In the genomic region with DNA sequence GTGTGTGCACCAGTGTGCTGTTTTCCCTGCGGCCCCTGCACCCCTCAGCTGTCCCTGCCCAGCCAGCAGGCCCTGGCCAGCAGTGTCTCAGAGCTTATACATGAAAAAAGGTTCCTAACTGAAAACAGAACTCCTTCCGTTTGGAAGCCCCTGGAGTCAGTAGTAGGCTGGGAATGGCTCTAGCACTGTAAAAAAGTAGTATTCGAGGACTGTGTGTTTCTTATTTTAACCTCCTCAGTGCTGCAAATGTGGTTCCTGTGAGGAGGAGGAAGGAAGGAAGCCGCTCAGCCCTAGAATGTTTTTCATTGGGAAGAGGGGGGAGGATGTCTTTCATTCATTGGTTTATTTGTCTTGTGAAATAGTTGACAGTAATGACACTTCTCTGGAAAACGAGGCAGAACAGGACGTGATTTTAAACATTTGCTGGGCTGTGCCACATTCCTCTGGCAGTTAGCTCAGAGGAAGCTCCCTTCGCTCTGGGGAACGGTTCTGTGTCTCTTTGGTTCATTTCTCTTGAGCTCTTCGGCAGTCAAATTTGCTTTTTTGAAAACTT, we compare ENCODE assay signal across 1 cellular context.
TF ChIP-seq lines count a peak whose summit lies in the region.

No MANE protein-coding gene starts in this region.

TF ChIP-seq in HepG2, 621 proteins besides CTCF, POLR2A, EP300 and RAD21 (continued from another document and continues in another):
- TF ChIP-seq, protein P1, sequence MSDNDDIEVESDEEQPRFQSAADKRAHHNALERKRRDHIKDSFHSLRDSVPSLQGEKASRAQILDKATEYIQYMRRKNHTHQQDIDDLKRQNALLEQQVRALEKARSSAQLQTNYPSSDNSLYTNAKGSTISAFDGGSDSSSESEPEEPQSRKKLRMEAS (IDR thresholded peaks at IDR 0.05): peak; percentile 57
- TF ChIP-seq LCORL (IDR thresholded peaks at IDR 0.05) (no peak), LCORL (CRISPR knock-in tag; IDR thresholded peaks at IDR 0.05) (0 out of 2 replicates have a peak, but pooled peaks have one; percentile 21), MXD4 (CRISPR knock-in tag; IDR thresholded peaks at IDR 0.05) (peak; percentile 49; the same call in 1 of the 2 replicates), CEBPB (IDR thresholded peaks at IDR 0.05; ENCODE audit: borderline replicate concordance, low read depth, low read length) (0 out of 2 replicates have a peak, but pooled peaks have one; percentile 7), SALL1 (CRISPR knock-in tag; IDR thresholded peaks at IDR 0.05) (0 out of 2 replicates have a peak, but pooled peaks have one; percentile 1), POLR2AphosphoS5 (IDR thresholded peaks at IDR 0.05; ENCODE audit: low read depth, low read length) (peak; percentile 35), TCF7 (IDR thresholded peaks at IDR 0.05; ENCODE audit: low read depth) (0 out of 2 replicates have a peak, but pooled peaks have one; percentile 19), ZNF670 (CRISPR knock-in tag; IDR thresholded peaks at IDR 0.05; ENCODE audit: borderline replicate concordance) (0 out of 2 replicates have a peak, but pooled peaks have one; percentile 17), ZNF430 (CRISPR knock-in tag; IDR thresholded peaks at IDR 0.05) (peak; percentile 29; the same call in 1 of the 2 replicates), SAP130 (CRISPR knock-in tag; IDR thresholded peaks at IDR 0.05; ENCODE audit: low read depth) (peak; percentile 87), ZNF207 (IDR thresholded peaks at IDR 0.05; ENCODE audit: borderline replicate concordance) (no peak), TOE1 (CRISPR knock-in tag; IDR thresholded peaks at IDR 0.05) (no peak), NR2C2 (CRISPR knock-in tag; IDR thresholded peaks at IDR 0.05; ENCODE audit: borderline replicate concordance) (no peak), RFX5 (IDR thresholded peaks at IDR 0.05; ENCODE audit: low read depth, low read length) (no peak), MYC (CRISPR knock-in tag; IDR thresholded peaks at IDR 0.05; ENCODE audit: borderline replicate concordance) (peak; percentile 24; the same call in 1 of the 2 replicates), SIX4 (CRISPR knock-in tag; IDR thresholded peaks at IDR 0.05) (0 out of 2 replicates have a peak, but pooled peaks have one; percentile 29), ARNTL (CRISPR knock-in tag; IDR thresholded peaks at IDR 0.05) (peak; percentile 19; the same call in 1 of the 2 replicates), ZNF788 (CRISPR knock-in tag; IDR thresholded peaks at IDR 0.05; ENCODE audit: borderline replicate concordance) (no peak; the same call in 1 of the 2 replicates), KDM2A (CRISPR knock-in tag; IDR thresholded peaks at IDR 0.05; ENCODE audit: borderline replicate concordance, low read depth) (0 out of 2 replicates have a peak, but pooled peaks have one; percentile 37), KAT7 (CRISPR knock-in tag; IDR thresholded peaks at IDR 0.05; ENCODE audit: borderline replicate concordance) (0 out of 2 replicates have a peak, but pooled peaks have one; percentile 49), HDAC2 (CRISPR knock-in tag; IDR thresholded peaks at IDR 0.05) (peak; percentile 59; the same call in 1 of the 2 replicates), TSC22D2 (CRISPR knock-in tag; IDR thresholded peaks at IDR 0.05; ENCODE audit: borderline replicate concordance) (no peak), JUND (CRISPR knock-in tag; IDR thresholded peaks at IDR 0.05) (no peak), ZNF251 (CRISPR knock-in tag; IDR thresholded peaks at IDR 0.05) (no peak), MBD4 (IDR thresholded peaks at IDR 0.05; ENCODE audit: borderline replicate concordance, low read length) (0 out of 2 replicates have a peak, but pooled peaks have one; percentile 35), BRCA1 (CRISPR knock-in tag; IDR thresholded peaks at IDR 0.05) (no peak), TAF1 (CRISPR knock-in tag; IDR thresholded peaks at IDR 0.05) (peak; percentile 64), POLR2G (IDR thresholded peaks at IDR 0.05; ENCODE audit: low read depth, low read length) (peak; percentile 78), ZNF564 (CRISPR knock-in tag; IDR thresholded peaks at IDR 0.05) (no peak)
- TF ChIP-seq, protein P2, sequence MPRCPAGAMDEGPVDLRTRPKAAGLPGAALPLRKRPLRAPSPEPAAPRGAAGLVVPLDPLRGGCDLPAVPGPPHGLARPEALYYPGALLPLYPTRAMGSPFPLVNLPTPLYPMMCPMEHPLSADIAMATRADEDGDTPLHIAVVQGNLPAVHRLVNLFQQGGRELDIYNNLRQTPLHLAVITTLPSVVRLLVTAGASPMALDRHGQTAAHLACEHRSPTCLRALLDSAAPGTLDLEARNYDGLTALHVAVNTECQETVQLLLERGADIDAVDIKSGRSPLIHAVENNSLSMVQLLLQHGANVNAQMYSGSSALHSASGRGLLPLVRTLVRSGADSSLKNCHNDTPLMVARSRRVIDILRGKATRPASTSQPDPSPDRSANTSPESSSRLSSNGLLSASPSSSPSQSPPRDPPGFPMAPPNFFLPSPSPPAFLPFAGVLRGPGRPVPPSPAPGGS (CRISPR knock-in tag; IDR thresholded peaks at IDR 0.05): no peak
- TF ChIP-seq, protein P3, sequence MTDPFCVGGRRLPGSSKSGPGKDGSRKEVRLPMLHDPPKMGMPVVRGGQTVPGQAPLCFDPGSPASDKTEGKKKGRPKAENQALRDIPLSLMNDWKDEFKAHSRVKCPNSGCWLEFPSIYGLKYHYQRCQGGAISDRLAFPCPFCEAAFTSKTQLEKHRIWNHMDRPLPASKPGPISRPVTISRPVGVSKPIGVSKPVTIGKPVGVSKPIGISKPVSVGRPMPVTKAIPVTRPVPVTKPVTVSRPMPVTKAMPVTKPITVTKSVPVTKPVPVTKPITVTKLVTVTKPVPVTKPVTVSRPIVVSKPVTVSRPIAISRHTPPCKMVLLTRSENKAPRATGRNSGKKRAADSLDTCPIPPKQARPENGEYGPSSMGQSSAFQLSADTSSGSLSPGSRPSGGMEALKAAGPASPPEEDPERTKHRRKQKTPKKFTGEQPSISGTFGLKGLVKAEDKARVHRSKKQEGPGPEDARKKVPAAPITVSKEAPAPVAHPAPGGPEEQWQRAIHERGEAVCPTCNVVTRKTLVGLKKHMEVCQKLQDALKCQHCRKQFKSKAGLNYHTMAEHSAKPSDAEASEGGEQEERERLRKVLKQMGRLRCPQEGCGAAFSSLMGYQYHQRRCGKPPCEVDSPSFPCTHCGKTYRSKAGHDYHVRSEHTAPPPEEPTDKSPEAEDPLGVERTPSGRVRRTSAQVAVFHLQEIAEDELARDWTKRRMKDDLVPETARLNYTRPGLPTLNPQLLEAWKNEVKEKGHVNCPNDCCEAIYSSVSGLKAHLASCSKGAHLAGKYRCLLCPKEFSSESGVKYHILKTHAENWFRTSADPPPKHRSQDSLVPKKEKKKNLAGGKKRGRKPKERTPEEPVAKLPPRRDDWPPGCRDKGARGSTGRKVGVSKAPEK (CRISPR knock-in tag; IDR thresholded peaks at IDR 0.05; ENCODE audit: borderline replicate concordance): peak; percentile 26; the same call in 1 of the 2 replicates
- TF ChIP-seq, protein P4, sequence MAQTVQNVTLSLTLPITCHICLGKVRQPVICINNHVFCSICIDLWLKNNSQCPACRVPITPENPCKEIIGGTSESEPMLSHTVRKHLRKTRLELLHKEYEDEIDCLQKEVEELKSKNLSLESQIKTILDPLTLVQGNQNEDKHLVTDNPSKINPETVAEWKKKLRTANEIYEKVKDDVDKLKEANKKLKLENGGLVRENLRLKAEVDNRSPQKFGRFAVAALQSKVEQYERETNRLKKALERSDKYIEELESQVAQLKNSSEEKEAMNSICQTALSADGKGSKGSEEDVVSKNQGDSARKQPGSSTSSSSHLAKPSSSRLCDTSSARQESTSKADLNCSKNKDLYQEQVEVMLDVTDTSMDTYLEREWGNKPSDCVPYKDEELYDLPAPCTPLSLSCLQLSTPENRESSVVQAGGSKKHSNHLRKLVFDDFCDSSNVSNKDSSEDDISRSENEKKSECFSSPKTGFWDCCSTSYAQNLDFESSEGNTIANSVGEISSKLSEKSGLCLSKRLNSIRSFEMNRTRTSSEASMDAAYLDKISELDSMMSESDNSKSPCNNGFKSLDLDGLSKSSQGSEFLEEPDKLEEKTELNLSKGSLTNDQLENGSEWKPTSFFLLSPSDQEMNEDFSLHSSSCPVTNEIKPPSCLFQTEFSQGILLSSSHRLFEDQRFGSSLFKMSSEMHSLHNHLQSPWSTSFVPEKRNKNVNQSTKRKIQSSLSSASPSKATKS (CRISPR knock-in tag; IDR thresholded peaks at IDR 0.05): 0 out of 2 replicates have a peak, but pooled peaks have one; percentile 16
- TF ChIP-seq, protein P5, sequence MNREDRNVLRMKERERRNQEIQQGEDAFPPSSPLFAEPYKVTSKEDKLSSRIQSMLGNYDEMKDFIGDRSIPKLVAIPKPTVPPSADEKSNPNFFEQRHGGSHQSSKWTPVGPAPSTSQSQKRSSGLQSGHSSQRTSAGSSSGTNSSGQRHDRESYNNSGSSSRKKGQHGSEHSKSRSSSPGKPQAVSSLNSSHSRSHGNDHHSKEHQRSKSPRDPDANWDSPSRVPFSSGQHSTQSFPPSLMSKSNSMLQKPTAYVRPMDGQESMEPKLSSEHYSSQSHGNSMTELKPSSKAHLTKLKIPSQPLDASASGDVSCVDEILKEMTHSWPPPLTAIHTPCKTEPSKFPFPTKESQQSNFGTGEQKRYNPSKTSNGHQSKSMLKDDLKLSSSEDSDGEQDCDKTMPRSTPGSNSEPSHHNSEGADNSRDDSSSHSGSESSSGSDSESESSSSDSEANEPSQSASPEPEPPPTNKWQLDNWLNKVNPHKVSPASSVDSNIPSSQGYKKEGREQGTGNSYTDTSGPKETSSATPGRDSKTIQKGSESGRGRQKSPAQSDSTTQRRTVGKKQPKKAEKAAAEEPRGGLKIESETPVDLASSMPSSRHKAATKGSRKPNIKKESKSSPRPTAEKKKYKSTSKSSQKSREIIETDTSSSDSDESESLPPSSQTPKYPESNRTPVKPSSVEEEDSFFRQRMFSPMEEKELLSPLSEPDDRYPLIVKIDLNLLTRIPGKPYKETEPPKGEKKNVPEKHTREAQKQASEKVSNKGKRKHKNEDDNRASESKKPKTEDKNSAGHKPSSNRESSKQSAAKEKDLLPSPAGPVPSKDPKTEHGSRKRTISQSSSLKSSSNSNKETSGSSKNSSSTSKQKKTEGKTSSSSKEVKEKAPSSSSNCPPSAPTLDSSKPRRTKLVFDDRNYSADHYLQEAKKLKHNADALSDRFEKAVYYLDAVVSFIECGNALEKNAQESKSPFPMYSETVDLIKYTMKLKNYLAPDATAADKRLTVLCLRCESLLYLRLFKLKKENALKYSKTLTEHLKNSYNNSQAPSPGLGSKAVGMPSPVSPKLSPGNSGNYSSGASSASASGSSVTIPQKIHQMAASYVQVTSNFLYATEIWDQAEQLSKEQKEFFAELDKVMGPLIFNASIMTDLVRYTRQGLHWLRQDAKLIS (CRISPR knock-in tag; IDR thresholded peaks at IDR 0.05): peak; percentile 4
- TF ChIP-seq, protein P6, sequence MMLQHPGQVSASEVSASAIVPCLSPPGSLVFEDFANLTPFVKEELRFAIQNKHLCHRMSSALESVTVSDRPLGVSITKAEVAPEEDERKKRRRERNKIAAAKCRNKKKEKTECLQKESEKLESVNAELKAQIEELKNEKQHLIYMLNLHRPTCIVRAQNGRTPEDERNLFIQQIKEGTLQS (CRISPR knock-in tag; IDR thresholded peaks at IDR 0.05): no peak
- TF ChIP-seq, protein P7, sequence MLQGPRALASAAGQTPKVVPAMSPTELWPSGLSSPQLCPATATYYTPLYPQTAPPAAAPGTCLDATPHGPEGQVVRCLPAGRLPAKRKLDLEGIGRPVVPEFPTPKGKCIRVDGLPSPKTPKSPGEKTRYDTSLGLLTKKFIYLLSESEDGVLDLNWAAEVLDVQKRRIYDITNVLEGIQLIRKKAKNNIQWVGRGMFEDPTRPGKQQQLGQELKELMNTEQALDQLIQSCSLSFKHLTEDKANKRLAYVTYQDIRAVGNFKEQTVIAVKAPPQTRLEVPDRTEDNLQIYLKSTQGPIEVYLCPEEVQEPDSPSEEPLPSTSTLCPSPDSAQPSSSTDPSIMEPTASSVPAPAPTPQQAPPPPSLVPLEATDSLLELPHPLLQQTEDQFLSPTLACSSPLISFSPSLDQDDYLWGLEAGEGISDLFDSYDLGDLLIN (CRISPR knock-in tag; IDR thresholded peaks at IDR 0.05; ENCODE audit: borderline replicate concordance): no peak
- TF ChIP-seq, protein P8, sequence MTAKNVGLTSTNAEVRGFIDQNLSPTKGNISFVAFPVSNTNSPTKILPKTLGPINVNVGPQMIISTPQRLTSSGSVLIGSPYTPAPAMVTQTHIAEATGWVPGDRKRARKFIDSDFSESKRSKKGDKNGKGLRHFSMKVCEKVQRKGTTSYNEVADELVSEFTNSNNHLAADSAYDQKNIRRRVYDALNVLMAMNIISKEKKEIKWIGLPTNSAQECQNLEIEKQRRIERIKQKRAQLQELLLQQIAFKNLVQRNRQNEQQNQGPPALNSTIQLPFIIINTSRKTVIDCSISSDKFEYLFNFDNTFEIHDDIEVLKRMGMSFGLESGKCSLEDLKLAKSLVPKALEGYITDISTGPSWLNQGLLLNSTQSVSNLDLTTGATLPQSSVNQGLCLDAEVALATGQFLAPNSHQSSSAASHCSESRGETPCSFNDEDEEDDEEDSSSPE (CRISPR knock-in tag; IDR thresholded peaks at IDR 0.05): peak; percentile 32; the same call in 1 of the 2 replicates
- TF ChIP-seq, protein P9, sequence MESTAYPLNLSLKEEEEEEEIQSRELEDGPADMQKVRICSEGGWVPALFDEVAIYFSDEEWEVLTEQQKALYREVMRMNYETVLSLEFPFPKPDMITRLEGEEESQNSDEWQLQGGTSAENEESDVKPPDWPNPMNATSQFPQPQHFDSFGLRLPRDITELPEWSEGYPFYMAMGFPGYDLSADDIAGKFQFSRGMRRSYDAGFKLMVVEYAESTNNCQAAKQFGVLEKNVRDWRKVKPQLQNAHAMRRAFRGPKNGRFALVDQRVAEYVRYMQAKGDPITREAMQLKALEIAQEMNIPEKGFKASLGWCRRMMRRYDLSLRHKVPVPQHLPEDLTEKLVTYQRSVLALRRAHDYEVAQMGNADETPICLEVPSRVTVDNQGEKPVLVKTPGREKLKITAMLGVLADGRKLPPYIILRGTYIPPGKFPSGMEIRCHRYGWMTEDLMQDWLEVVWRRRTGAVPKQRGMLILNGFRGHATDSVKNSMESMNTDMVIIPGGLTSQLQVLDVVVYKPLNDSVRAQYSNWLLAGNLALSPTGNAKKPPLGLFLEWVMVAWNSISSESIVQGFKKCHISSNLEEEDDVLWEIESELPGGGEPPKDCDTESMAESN (CRISPR knock-in tag; conservative IDR thresholded peaks at IDR 0.05): peak; percentile 65; the same call in 1 of the 2 replicates
- TF ChIP-seq, protein P10, sequence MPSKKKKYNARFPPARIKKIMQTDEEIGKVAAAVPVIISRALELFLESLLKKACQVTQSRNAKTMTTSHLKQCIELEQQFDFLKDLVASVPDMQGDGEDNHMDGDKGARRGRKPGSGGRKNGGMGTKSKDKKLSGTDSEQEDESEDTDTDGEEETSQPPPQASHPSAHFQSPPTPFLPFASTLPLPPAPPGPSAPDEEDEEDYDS (CRISPR knock-in tag; IDR thresholded peaks at IDR 0.05): peak; percentile 73
- TF ChIP-seq, protein P11, sequence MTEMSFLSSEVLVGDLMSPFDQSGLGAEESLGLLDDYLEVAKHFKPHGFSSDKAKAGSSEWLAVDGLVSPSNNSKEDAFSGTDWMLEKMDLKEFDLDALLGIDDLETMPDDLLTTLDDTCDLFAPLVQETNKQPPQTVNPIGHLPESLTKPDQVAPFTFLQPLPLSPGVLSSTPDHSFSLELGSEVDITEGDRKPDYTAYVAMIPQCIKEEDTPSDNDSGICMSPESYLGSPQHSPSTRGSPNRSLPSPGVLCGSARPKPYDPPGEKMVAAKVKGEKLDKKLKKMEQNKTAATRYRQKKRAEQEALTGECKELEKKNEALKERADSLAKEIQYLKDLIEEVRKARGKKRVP (CRISPR knock-in tag; IDR thresholded peaks at IDR 0.05): peak in 1 of 2 experiments; percentile 53; a peak in 1 of 4 replicates
